ENCODE assay signal across 9 cellular contexts in the genomic region with DNA sequence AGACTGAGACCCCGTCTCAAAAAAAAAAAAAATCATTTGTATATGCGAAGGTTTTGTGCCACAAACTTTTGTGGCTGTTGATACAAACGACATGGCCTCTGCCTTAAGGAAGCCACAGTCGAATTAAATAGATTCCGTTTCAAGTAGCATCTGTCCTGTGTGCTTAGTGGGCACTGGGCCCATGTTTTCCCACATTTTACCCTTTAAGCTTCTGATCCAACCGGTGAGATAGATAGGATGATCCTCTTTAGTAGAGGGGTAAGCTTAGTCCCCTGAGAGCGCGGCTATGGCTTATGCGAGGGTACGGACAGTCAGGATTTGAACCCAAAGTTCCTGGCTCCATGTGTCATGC. TPM values are rescaled to one million over a fixed set of nuclear protein-coding genes. Genes with fewer than 3 reads are reported as not detected.
DNase-seq lines count a peak whose midpoint lies in the region; ATAC-seq, FAIRE-seq and TF ChIP-seq lines count a peak whose summit lies in the region.
"Had no signal": no experiment of that assay in that cellular context is flagged by ENCODE, and none has a peak within 500 bp of the region (broad histone marks: within the 10 kb centered on the region; RNA-seq: fewer than 3 reads in every experiment).

No MANE protein-coding gene starts in this region.

- H3K27me3 Mint-ChIP-seq in activated CD4-positive, alpha-beta T cell treated with anti-CD3 and anti-CD28 coated beads for 36 hours, result no peaks in the 10 kb centered on the region
- H3K27me3 Mint-ChIP-seq in activated T-helper 2 cell treated with anti-CD3 and anti-CD28 coated beads, Interferon-gamma antibody, Interleukin-2, Interleukin-4, amounts not matched to agents 10 μg/mL and 5 μg/mL and 100 μg/mL, durations not matched to agents 14 hours and 24 hours and 36 hours (ENCODE audit: low read depth), result no peaks in the 10 kb centered on the region

- H3K36me3 Mint-ChIP-seq in activated CD4-positive, alpha-beta T cell treated with anti-CD3 and anti-CD28 coated beads for 36 hours (ENCODE audit: low read depth), result peaks cover 2% of the 10 kb centered on the region
- H3K36me3 Mint-ChIP-seq in activated T-helper 2 cell treated with anti-CD3 and anti-CD28 coated beads, Interferon-gamma antibody, Interleukin-2, Interleukin-4, amounts not matched to agents 10 μg/mL and 5 μg/mL and 100 μg/mL, durations not matched to agents 14 hours and 24 hours and 36 hours (ENCODE audit: low read depth), result peaks cover 7% of the 10 kb centered on the region

- no peak for DNase-seq in activated CD4-positive, alpha-beta T cell treated with anti-CD3 and anti-CD28 coated beads for 36 hours
- no peak for DNase-seq in activated CD4-positive, alpha-beta T cell treated with anti-CD3 and anti-CD28 coated beads, Interleukin-2, amount 50 U/mL, for 4 hours
- no peak for DNase-seq in activated T-helper 2 cell treated with anti-CD3 and anti-CD28 coated beads, Interferon-gamma antibody, Interleukin-2, Interleukin-4, amounts not matched to agents 10 μg/mL and 5 μg/mL and 100 μg/mL, durations not matched to agents 14 hours and 24 hours and 36 hours (ENCODE audit: low spot score)
- DNase-seq in kidney (no peak), thoracic aorta (ENCODE audit: low spot score) (no peak), left lobe of liver (ENCODE audit: low spot score) (no peak)
- no peak for DNase-seq in stimulated activated CD4-positive, alpha-beta T cell treated with anti-CD3 and anti-CD28 coated beads, Interleukin-2, amount 100 ng/mL, for 48 hours

- no peaks in the 10 kb centered on the region for H3K27me3 ChIP-seq in thoracic aorta (replicated peaks; ENCODE audit: insufficient read depth)

- ATAC-seq in activated CD4-positive, alpha-beta T cell treated with anti-CD3 and anti-CD28 coated beads for 36 hours, result no peak
- ATAC-seq in thoracic aorta (ENCODE audit: insufficient number of reproducible peaks, low FRiP score, low read depth) (no peak), left lobe of liver (no peak), GM18498 (IDR thresholded peaks at IDR 0.05; ENCODE audit: unreplicated experiment) (no peak)

- no peak for TF ChIP-seq CTCF in kidney (IDR thresholded peaks at IDR 0.05; ENCODE audit: borderline replicate concordance, extremely low read depth, insufficient read depth)
- TF ChIP-seq CTCF in thoracic aorta (IDR thresholded peaks at IDR 0.05), result no peak

- peak overlapping the region; percentile 86 for H3K4me3 ChIP-seq in kidney (ENCODE audit: low read length in 2 of 2)
- H3K4me3 ChIP-seq in thoracic aorta, result peak overlapping the region; percentile 71

- no peaks in the 10 kb centered on the region for H3K9me3 ChIP-seq in kidney (ENCODE audit: control insufficient read depth in 1 of 2, low read length in 2 of 2)
- no peaks in the 10 kb centered on the region for H3K9me3 ChIP-seq in thoracic aorta

- H3K36me3 ChIP-seq in kidney (ENCODE audit: control insufficient read depth in 1 of 2, insufficient read depth in 2 of 2, low read length in 2 of 2), result no peaks in the 10 kb centered on the region
- no peaks in the 10 kb centered on the region for H3K36me3 ChIP-seq in thoracic aorta

- intact Hi-C loops in activated CD4-positive, alpha-beta T cell treated with anti-CD3 and anti-CD28 coated beads for 36 hours (cut with DNase I, micrococcal nuclease), result loop anchor here (1.0 to 5.0 kb wide), 4 partner anchors 34 to 171 kb away; a partner anchor contains a TSS
- intact Hi-C loops in activated T-helper 2 cell treated with anti-CD3 and anti-CD28 coated beads, Interferon-gamma antibody, Interleukin-2, Interleukin-4, amounts not matched to agents 10 μg/mL and 5 μg/mL and 100 μg/mL, durations not matched to agents 14 hours and 24 hours and 36 hours (cut with micrococcal nuclease), result loop anchor here (5.0 kb wide), 1 partner anchor 34 kb away; a partner anchor contains a TSS
- intact Hi-C loops in kidney (cut with DNase I), result no loop called here

- no peak for FAIRE-seq in kidney (lab: Jason Lieb, UNC)
- FAIRE-seq: G401.6 had no signal

- CTCF ChIA-PET in activated CD4-positive, alpha-beta T cell treated with anti-CD3 and anti-CD28 coated beads for 36 hours (lab: Charles Lee), result interaction anchor here (0.5 to 1.9 kb wide), 14 partner anchors 12 to 796 kb away, joined by 3 to 15 read pairs (median 4); a partner anchor contains a TSS

- peak overlapping the region; percentile 88 for H3K4me3 Mint-ChIP-seq in activated CD4-positive, alpha-beta T cell treated with anti-CD3 and anti-CD28 coated beads for 36 hours
- H3K4me3 Mint-ChIP-seq in activated T-helper 2 cell treated with anti-CD3 and anti-CD28 coated beads, Interferon-gamma antibody, Interleukin-2, Interleukin-4, amounts not matched to agents 10 μg/mL and 5 μg/mL and 100 μg/mL, durations not matched to agents 14 hours and 24 hours and 36 hours (ENCODE audit: low read depth), result peak overlapping the region; percentile 85

- peaks cover 17% of the 10 kb centered on the region for H3K4me1 Mint-ChIP-seq in activated CD4-positive, alpha-beta T cell treated with anti-CD3 and anti-CD28 coated beads for 36 hours
- peaks cover 20% of the 10 kb centered on the region for H3K4me1 Mint-ChIP-seq in activated T-helper 2 cell treated with anti-CD3 and anti-CD28 coated beads, Interferon-gamma antibody, Interleukin-2, Interleukin-4, amounts not matched to agents 10 μg/mL and 5 μg/mL and 100 μg/mL, durations not matched to agents 14 hours and 24 hours and 36 hours (ENCODE audit: low read depth)

- H3K4me1 ChIP-seq in kidney (ENCODE audit: control insufficient read depth in 1 of 2, insufficient read depth in 1 of 2, low read depth in 1 of 2, low read length in 2 of 2) (peaks cover 3 to 12% of the 10 kb centered on the region in 2 donors), thoracic aorta (ENCODE audit: control insufficient read depth in 1 of 2, low read depth in 2 of 2) (peaks cover 3 to 17% of the 10 kb centered on the region in 2 donors)

- H3K27ac Mint-ChIP-seq in activated CD4-positive, alpha-beta T cell treated with anti-CD3 and anti-CD28 coated beads for 36 hours, result peak overlapping the region; percentile 85
- H3K27ac Mint-ChIP-seq in activated T-helper 2 cell treated with anti-CD3 and anti-CD28 coated beads, Interferon-gamma antibody, Interleukin-2, Interleukin-4, amounts not matched to agents 10 μg/mL and 5 μg/mL and 100 μg/mL, durations not matched to agents 14 hours and 24 hours and 36 hours, result peak overlapping the region; percentile 62

- POLR2A ChIA-PET in activated CD4-positive, alpha-beta T cell treated with anti-CD3 and anti-CD28 coated beads for 36 hours (lab: Charles Lee), result interaction anchor here (0.7 to 2.2 kb wide), 2 partner anchors 12 to 447 kb away, joined by 3 to 14 read pairs; a partner anchor contains a TSS

- H3K9ac ChIP-seq in kidney (ENCODE audit: low read length in 2 of 2), result peak overlapping the region; percentile 68 to 89

- no peaks in the 10 kb centered on the region for H3K9me3 Mint-ChIP-seq in activated CD4-positive, alpha-beta T cell treated with anti-CD3 and anti-CD28 coated beads for 36 hours (ENCODE audit: low read depth)
- no peaks in the 10 kb centered on the region for H3K9me3 Mint-ChIP-seq in activated T-helper 2 cell treated with anti-CD3 and anti-CD28 coated beads, Interferon-gamma antibody, Interleukin-2, Interleukin-4, amounts not matched to agents 10 μg/mL and 5 μg/mL and 100 μg/mL, durations not matched to agents 14 hours and 24 hours and 36 hours

- H3K27ac ChIP-seq in kidney (ENCODE audit: low read depth in 2 of 2, low read length in 2 of 2), result peak overlapping the region; percentile 83 to 88
- peak overlapping the region; percentile 83 to 93 for H3K27ac ChIP-seq in thoracic aorta

RNA-seq across cellular contexts. Expression of a gene that starts 0.8 kb away (rescaled TPM):
- total RNA-seq in activated CD4-positive, alpha-beta T cell treated with anti-CD3 and anti-CD28 coated beads for 36 hours, result 10 to 100 TPM; 34.6 to 42.5 TPM
- 52.1 and 59.0 TPM in 2 replicates for total RNA-seq in activated T-helper 2 cell treated with anti-CD3 and anti-CD28 coated beads, Interferon-gamma antibody, Interleukin-2, Interleukin-4, amounts not matched to agents 10 μg/mL and 5 μg/mL and 100 μg/mL, durations not matched to agents 14 hours and 24 hours and 36 hours
- total RNA-seq in kidney (127 TPM), thoracic aorta (100 to 1,000 TPM in 1 of 2 donors, 10 to 100 TPM in 1; 79.7 to 161 TPM), left lobe of liver (71.0 TPM)
- 288 TPM for polyA plus RNA-seq in kidney (ENCODE audit: insufficient read depth, low read depth, low replicate concordance)

RNA-seq across cellular contexts. Expression of a gene that starts 12.6 kb away (rescaled TPM):
- total RNA-seq in activated CD4-positive, alpha-beta T cell treated with anti-CD3 and anti-CD28 coated beads for 36 hours, result 10 to 100 TPM; 24.1 to 24.4 TPM
- 36.0 and 36.5 TPM in 2 replicates for total RNA-seq in activated T-helper 2 cell treated with anti-CD3 and anti-CD28 coated beads, Interferon-gamma antibody, Interleukin-2, Interleukin-4, amounts not matched to agents 10 μg/mL and 5 μg/mL and 100 μg/mL, durations not matched to agents 14 hours and 24 hours and 36 hours
- total RNA-seq in kidney, result 54.3 TPM
- 19.6 TPM for polyA plus RNA-seq in kidney (ENCODE audit: insufficient read depth, low read depth, low replicate concordance)
- total RNA-seq in thoracic aorta, result 10 to 100 TPM; 54.6 to 55.0 TPM
- 21.1 TPM for total RNA-seq in left lobe of liver

RNA-seq across cellular contexts. Expression of a gene that starts 34.3 kb away (rescaled TPM):
- total RNA-seq in activated CD4-positive, alpha-beta T cell treated with anti-CD3 and anti-CD28 coated beads for 36 hours, result 10 to 100 TPM; 25.1 to 36.8 TPM
- total RNA-seq in activated T-helper 2 cell treated with anti-CD3 and anti-CD28 coated beads, Interferon-gamma antibody, Interleukin-2, Interleukin-4, amounts not matched to agents 10 μg/mL and 5 μg/mL and 100 μg/mL, durations not matched to agents 14 hours and 24 hours and 36 hours, result 40.3 and 40.7 TPM in 2 replicates
- total RNA-seq in kidney (16.0 TPM), thoracic aorta (10 to 100 TPM in 1 of 2 donors, 1 to 10 TPM in 1; 6.1 to 17.7 TPM), left lobe of liver (9.2 TPM)
- 18.7 TPM for polyA plus RNA-seq in kidney (ENCODE audit: insufficient read depth, low read depth, low replicate concordance)

RNA-seq across cellular contexts. Expression of a gene that starts 34.9 kb away (rescaled TPM):
- total RNA-seq in activated CD4-positive, alpha-beta T cell treated with anti-CD3 and anti-CD28 coated beads for 36 hours, result 100 to 1,000 TPM in 1 of 2 experiments, 10 to 100 TPM in 1; 80.1 to 106 TPM
- 112 and 119 TPM in 2 replicates for total RNA-seq in activated T-helper 2 cell treated with anti-CD3 and anti-CD28 coated beads, Interferon-gamma antibody, Interleukin-2, Interleukin-4, amounts not matched to agents 10 μg/mL and 5 μg/mL and 100 μg/mL, durations not matched to agents 14 hours and 24 hours and 36 hours
- total RNA-seq in kidney (74.1 TPM), thoracic aorta (10 to 100 TPM; 67.4 to 81.8 TPM), left lobe of liver (34.7 TPM)
- polyA plus RNA-seq in kidney (ENCODE audit: insufficient read depth, low read depth, low replicate concordance), result 52.7 TPM

RNA-seq across cellular contexts. Expression of a gene that starts 35.1 kb away (rescaled TPM):
- 10 to 100 TPM; 30.4 to 33.4 TPM for total RNA-seq in activated CD4-positive, alpha-beta T cell treated with anti-CD3 and anti-CD28 coated beads for 36 hours
- total RNA-seq in activated T-helper 2 cell treated with anti-CD3 and anti-CD28 coated beads, Interferon-gamma antibody, Interleukin-2, Interleukin-4, amounts not matched to agents 10 μg/mL and 5 μg/mL and 100 μg/mL, durations not matched to agents 14 hours and 24 hours and 36 hours, result 39.7 and 47.5 TPM in 2 replicates
- total RNA-seq in kidney (25.8 TPM), thoracic aorta (10 to 100 TPM; 29.2 to 37.1 TPM), left lobe of liver (9.8 TPM)
- polyA plus RNA-seq in kidney (ENCODE audit: insufficient read depth, low read depth, low replicate concordance), result 9.9 TPM
